Comparison of ENCODE assay signal across 1 cellular context in the genomic region with DNA sequence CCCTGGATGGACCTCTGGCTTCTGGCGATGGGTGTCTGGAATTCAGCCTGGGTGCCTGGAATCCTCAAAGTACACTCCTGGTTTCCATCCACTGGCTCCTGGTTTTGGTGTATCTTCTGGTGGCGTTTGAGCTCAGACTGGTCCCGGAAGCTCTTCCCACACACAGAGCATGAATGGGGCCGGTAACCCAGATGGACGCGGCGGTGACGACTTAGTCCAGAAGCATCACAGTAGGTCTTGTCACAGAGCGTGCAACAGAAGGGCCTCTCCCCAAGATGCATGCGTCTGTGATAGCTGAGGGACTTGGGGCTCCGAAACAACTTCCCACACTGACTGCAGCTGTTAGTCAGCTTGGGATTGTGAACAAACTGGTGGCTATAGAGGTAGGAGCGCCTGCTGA.
TF ChIP-seq lines count a peak whose summit lies in the region.

No MANE protein-coding gene starts in this region.

TF ChIP-seq in H1, 55 proteins besides CTCF, POLR2A, EP300 and RAD21:
- no peak for TF ChIP-seq ASH2L (IDR thresholded peaks at IDR 0.05; ENCODE audit: low read length)
- TF ChIP-seq CBX8 (IDR thresholded peaks at IDR 0.05; ENCODE audit: borderline replicate concordance, low read depth, low read length): no peak
- no peak for TF ChIP-seq SP1 (IDR thresholded peaks at IDR 0.05; ENCODE audit: low read depth, low read length)
- no peak for TF ChIP-seq CREB1 (IDR thresholded peaks at IDR 0.05)
- no peak for TF ChIP-seq EZH2 (IDR thresholded peaks at IDR 0.05; ENCODE audit: low read depth, low read length, severe bottlenecking)
- TF ChIP-seq NRF1 (IDR thresholded peaks at IDR 0.05; ENCODE audit: low read depth, low read length): no peak
- TF ChIP-seq SAP30 (IDR thresholded peaks at IDR 0.05; ENCODE audit: insufficient read depth, insufficient replicate concordance, low read length): no peak
